In the genomic region with DNA sequence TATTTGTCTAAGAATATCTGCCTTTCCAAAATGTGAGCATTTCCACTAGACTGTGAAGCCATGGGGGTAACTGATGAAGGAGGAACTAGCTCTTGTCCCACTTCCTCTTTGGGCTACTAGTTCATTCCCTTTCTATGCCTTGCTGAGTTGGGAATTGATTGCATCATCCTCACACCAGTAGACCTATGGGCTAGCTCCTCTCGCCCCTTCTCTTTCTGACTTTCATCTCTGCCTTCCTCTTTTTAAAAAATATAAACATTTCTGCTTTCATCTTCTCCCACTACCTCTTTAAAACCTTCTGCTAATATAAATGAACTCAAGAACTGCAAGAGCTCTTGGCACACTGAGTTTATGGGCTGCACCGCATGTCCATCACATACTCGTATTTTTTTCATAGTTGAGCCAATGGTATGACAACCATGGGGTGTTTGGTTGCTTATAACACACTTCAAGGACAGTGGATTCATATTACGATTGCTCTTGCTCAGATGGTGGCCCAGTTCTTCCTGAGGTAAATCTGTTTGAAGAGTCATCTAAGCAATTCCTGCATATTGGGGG, we compare ENCODE assay signal across 9 cellular contexts.
DNase-seq lines count a peak whose midpoint lies in the region; ATAC-seq and TF ChIP-seq lines count a peak whose summit lies in the region.
"Had no signal": no experiment of that assay in that cellular context is flagged by ENCODE, and none has a peak within 500 bp of the region (broad histone marks: within the 10 kb centered on the region; RNA-seq: fewer than 3 reads in every experiment).

No MANE protein-coding gene starts in this region.

- peak; percentile 30 for ATAC-seq in GM18868 (IDR thresholded peaks at IDR 0.05; ENCODE audit: unreplicated experiment)
- ATAC-seq in HG03175 (IDR thresholded peaks at IDR 0.05; ENCODE audit: unreplicated experiment), result no peak
- ATAC-seq in SK-N-SH treated with all-trans-retinoic acid at 6 μM for 48 hours, result no peak
- no peak for ATAC-seq in activated T-cell treated with anti-CD3 and anti-CD28 coated beads, Interleukin-2, amount 50 U/mL, for 4 hours

- H3K36me3 Mint-ChIP-seq in activated T-cell treated with anti-CD3 and anti-CD28 coated beads, Interleukin-2, amount 50 U/mL, for 4 hours (ENCODE audit: insufficient read depth), result no peaks in the 10 kb centered on the region
- H3K36me3 Mint-ChIP-seq: brain had no signal

- no peak for TF ChIP-seq CTCF in 22Rv1 (IDR thresholded peaks at IDR 0.05)
- no peak for TF ChIP-seq CTCF in epithelial cell of esophagus (IDR thresholded peaks at IDR 0.05; ENCODE audit: insufficient read depth, low read depth, low read length, missing control alignments)

- H3K4me3 ChIP-seq in epithelial cell of esophagus (ENCODE audit: low read length), result no peak overlapping the region

- DNase-seq in NCI-H2196 (lab: John Stamatoyannopoulos, UW; ENCODE audit: unreplicated experiment), result peak; percentile 69
- DNase-seq in epithelial cell of esophagus (ENCODE audit: low read depth), result peak; percentile 18
- DNase-seq in activated T-cell treated with anti-CD3 and anti-CD28 coated beads, Interleukin-2, amount 50 U/mL, for 4 hours, result no peak
- DNase-seq in stimulated activated CD4-positive, alpha-beta T cell treated with anti-CD3 and anti-CD28 coated beads, Interleukin-4, amount 100 ng/mL, for 4 hours, result no peak

- no peaks in the 10 kb centered on the region for H3K27me3 Mint-ChIP-seq in activated T-cell treated with anti-CD3 and anti-CD28 coated beads, Interleukin-2, amount 50 U/mL, for 4 hours (ENCODE audit: low read depth)

- no peak overlapping the region for H3K4me3 Mint-ChIP-seq in activated T-cell treated with anti-CD3 and anti-CD28 coated beads, Interleukin-2, amount 50 U/mL, for 4 hours
- H3K4me3 Mint-ChIP-seq: brain had no signal

- H3K4me1 Mint-ChIP-seq in activated T-cell treated with anti-CD3 and anti-CD28 coated beads, Interleukin-2, amount 50 U/mL, for 4 hours (ENCODE audit: low read depth), result peaks cover 24% of the 10 kb centered on the region

- no peaks in the 10 kb centered on the region for H3K9me3 Mint-ChIP-seq in activated T-cell treated with anti-CD3 and anti-CD28 coated beads, Interleukin-2, amount 50 U/mL, for 4 hours

- peak overlapping the region; percentile 19; the same call in 1 of the 2 replicates for H3K27ac ChIP-seq in 22Rv1

TF ChIP-seq in SK-N-SH treated with all-trans-retinoic acid at 6 μM for 48 hours, 23 proteins besides CTCF, POLR2A, EP300 and RAD21:
- TF ChIP-seq, protein P1, sequence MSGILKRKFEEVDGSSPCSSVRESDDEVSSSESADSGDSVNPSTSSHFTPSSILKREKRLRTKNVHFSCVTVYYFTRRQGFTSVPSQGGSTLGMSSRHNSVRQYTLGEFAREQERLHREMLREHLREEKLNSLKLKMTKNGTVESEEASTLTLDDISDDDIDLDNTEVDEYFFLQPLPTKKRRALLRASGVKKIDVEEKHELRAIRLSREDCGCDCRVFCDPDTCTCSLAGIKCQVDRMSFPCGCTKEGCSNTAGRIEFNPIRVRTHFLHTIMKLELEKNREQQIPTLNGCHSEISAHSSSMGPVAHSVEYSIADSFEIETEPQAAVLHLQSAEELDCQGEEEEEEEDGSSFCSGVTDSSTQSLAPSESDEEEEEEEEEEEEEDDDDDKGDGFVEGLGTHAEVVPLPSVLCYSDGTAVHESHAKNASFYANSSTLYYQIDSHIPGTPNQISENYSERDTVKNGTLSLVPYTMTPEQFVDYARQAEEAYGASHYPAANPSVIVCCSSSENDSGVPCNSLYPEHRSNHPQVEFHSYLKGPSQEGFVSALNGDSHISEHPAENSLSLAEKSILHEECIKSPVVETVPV (CRISPR knock-in tag; IDR thresholded peaks at IDR 0.05), result no peak
- TF ChIP-seq, protein P2, sequence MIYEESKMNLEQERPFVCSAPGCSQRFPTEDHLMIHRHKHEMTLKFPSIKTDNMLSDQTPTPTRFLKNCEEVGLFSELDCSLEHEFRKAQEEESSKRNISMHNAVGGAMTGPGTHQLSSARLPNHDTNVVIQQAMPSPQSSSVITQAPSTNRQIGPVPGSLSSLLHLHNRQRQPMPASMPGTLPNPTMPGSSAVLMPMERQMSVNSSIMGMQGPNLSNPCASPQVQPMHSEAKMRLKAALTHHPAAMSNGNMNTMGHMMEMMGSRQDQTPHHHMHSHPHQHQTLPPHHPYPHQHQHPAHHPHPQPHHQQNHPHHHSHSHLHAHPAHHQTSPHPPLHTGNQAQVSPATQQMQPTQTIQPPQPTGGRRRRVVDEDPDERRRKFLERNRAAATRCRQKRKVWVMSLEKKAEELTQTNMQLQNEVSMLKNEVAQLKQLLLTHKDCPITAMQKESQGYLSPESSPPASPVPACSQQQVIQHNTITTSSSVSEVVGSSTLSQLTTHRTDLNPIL (CRISPR knock-in tag; IDR thresholded peaks at IDR 0.05; ENCODE audit: low read depth), result no peak
- no peak for TF ChIP-seq ZFP30 (CRISPR knock-in tag; IDR thresholded peaks at IDR 0.05)
- TF ChIP-seq TOX (CRISPR knock-in tag; IDR thresholded peaks at IDR 0.05; ENCODE audit: borderline replicate concordance), result no peak
- no peak for TF ChIP-seq ZC3H10 (CRISPR knock-in tag; IDR thresholded peaks at IDR 0.05)
- no peak for TF ChIP-seq PATZ1 (CRISPR knock-in tag; IDR thresholded peaks at IDR 0.05; ENCODE audit: borderline replicate concordance)
- no peak for TF ChIP-seq ARNTL (CRISPR knock-in tag; IDR thresholded peaks at IDR 0.05; ENCODE audit: borderline replicate concordance, low read depth)
- TF ChIP-seq GLIS3 (CRISPR knock-in tag; IDR thresholded peaks at IDR 0.05), result no peak
- TF ChIP-seq ZFP3 (CRISPR knock-in tag; IDR thresholded peaks at IDR 0.05), result no peak
- TF ChIP-seq RARB (CRISPR knock-in tag; IDR thresholded peaks at IDR 0.05), result no peak
- TF ChIP-seq TCF4 (CRISPR knock-in tag; IDR thresholded peaks at IDR 0.05; ENCODE audit: borderline replicate concordance), result no peak
- no peak for TF ChIP-seq ZNF8 (CRISPR knock-in tag; IDR thresholded peaks at IDR 0.05)
- TF ChIP-seq POU6F1 (CRISPR knock-in tag; IDR thresholded peaks at IDR 0.05; ENCODE audit: borderline replicate concordance, low read depth), result no peak
- no peak for TF ChIP-seq TSHZ2 (CRISPR knock-in tag; IDR thresholded peaks at IDR 0.05)
- no peak for TF ChIP-seq ESRRG (CRISPR knock-in tag; IDR thresholded peaks at IDR 0.05)
- no peak for TF ChIP-seq SNAI2 (CRISPR knock-in tag; IDR thresholded peaks at IDR 0.05)

Comparison
In these comparisons a context has a peak if more than half of its experiments do, and no peak if none do; other contexts are left out.
1. DNase-seq: peak in NCI-H2196 (single experiment) and epithelial cell of esophagus (single experiment); none in activated T-cell treated with anti-CD3 and anti-CD28 coated beads, Interleukin-2, amount 50 U/mL, for 4 hours (single experiment) and stimulated activated CD4-positive, alpha-beta T cell treated with anti-CD3 and anti-CD28 coated beads, Interleukin-4, amount 100 ng/mL, for 4 hours (0 of 2).